In genomic region chr7:102439963-102440795, GRCh38 we compare ENCODE assay signal across 7 cellular contexts. TPM values are rescaled to one million over a fixed set of nuclear protein-coding genes. Genes with fewer than 3 reads are reported as not detected.
DNase-seq lines count a peak whose midpoint lies in the region; ATAC-seq, FAIRE-seq and TF ChIP-seq lines count a peak whose summit lies in the region.
"Had no signal": no experiment of that assay in that cellular context is flagged by ENCODE, and none has a peak within 500 bp of the region (broad histone marks: within the 10 kb centered on the region; RNA-seq: fewer than 3 reads in every experiment).

No MANE protein-coding gene starts in this region.

- FAIRE-seq in H54 (lab: Jason Lieb, UNC) = no peak

- in situ Hi-C loops in astrocyte of the spinal cord (cut with HindIII; ENCODE audit: low sequenced_read_pairs) = no loop called here

- ATAC-seq in GM21360 (IDR thresholded peaks at IDR 0.05; ENCODE audit: unreplicated experiment) = no peak

- TF ChIP-seq POLR2A in H54 (IDR thresholded peaks at IDR 0.05; ENCODE audit: low read depth, low read length) = no peak

- no peak overlapping the region for H3K4me3 ChIP-seq in astrocyte of the spinal cord (ENCODE audit: low read depth, low read length)
- H3K4me3 ChIP-seq: tibial artery had no signal

- DNase-seq in H54 (ENCODE audit: insufficient read length, low spot score) = peak; percentile 92
- peak; percentile 81 for DNase-seq in astrocyte of the spinal cord (ENCODE audit: low read depth, low spot score)
- DNase-seq in myocyte (ENCODE audit: low read depth) = peak; percentile 93
- DNase-seq in stimulated activated CD4-positive, alpha-beta T cell treated with anti-CD3 and anti-CD28 coated beads, Interleukin-4, amount 100 ng/mL, for 1 hour = no peak
- no peak for DNase-seq in activated T-cell treated with anti-CD3 and anti-CD28 coated beads, Interleukin-2, amount 50 U/mL, for 1 hour
- DNase-seq: tibial artery had no signal

- TF ChIP-seq CTCF in astrocyte of the spinal cord (IDR thresholded peaks at IDR 0.05; ENCODE audit: low read depth, low read length) = no peak

RNA-seq across cellular contexts. Expression of gene ORAI2, which starts 6.8 kb away (rescaled TPM):
- 33.5 and 55.6 TPM in 2 replicates for total RNA-seq in myocyte
- polyA plus RNA-seq in myocyte (2012) = 63.7 TPM

RNA-seq across cellular contexts. Expression of gene ALKBH4, which starts 24.5 kb away (rescaled TPM):
- total RNA-seq in myocyte = 17.5 and 28.7 TPM in 2 replicates
- 13.2 TPM for polyA plus RNA-seq in myocyte (2012)

RNA-seq across cellular contexts. Expression of gene LRWD1, which starts 24.6 kb away (rescaled TPM):
- total RNA-seq in myocyte = 41.3 and 52.0 TPM in 2 replicates
- 25.9 TPM for polyA plus RNA-seq in myocyte (2012)

RNA-seq across cellular contexts. Expression of gene POLR2J, which starts 38.5 kb away (rescaled TPM):
- 33.1 and 58.9 TPM in 2 replicates for total RNA-seq in myocyte
- polyA plus RNA-seq in myocyte (2012) = 193 TPM

RNA-seq across cellular contexts. Expression of gene PRKRIP1, which starts 44.0 kb away (rescaled TPM):
- total RNA-seq in myocyte = 36.2 and 38.9 TPM in 2 replicates
- 46.3 TPM for polyA plus RNA-seq in myocyte (2012)

Comparison
In these comparisons a context has a peak if more than half of its experiments do, and no peak if none do; other contexts are left out.
1. DNase-seq: peak in H54 (single experiment), astrocyte of the spinal cord (single experiment) and myocyte (single experiment); none in stimulated activated CD4-positive, alpha-beta T cell treated with anti-CD3 and anti-CD28 coated beads, Interleukin-4, amount 100 ng/mL, for 1 hour (single experiment) and activated T-cell treated with anti-CD3 and anti-CD28 coated beads, Interleukin-2, amount 50 U/mL, for 1 hour (single experiment).